In genomic region chr10:112280205-112280921, GRCh38 we compare ENCODE assay signal across 1 cellular context.
TF ChIP-seq lines count a peak whose summit lies in the region.

No MANE protein-coding gene starts in this region.

TF ChIP-seq in HepG2, 621 proteins besides CTCF, POLR2A, EP300 and RAD21 (continued from another document and continues in another):
- no peak for TF ChIP-seq STAT6 (CRISPR knock-in tag; IDR thresholded peaks at IDR 0.05; ENCODE audit: borderline replicate concordance)
- TF ChIP-seq GTF2F1 (IDR thresholded peaks at IDR 0.05; ENCODE audit: low read length) = no peak
- TF ChIP-seq ZSCAN25 (CRISPR knock-in tag; IDR thresholded peaks at IDR 0.05) = no peak
- TF ChIP-seq ZFP90 (CRISPR knock-in tag; IDR thresholded peaks at IDR 0.05; ENCODE audit: borderline replicate concordance) = no peak
- TF ChIP-seq ELF4 (CRISPR knock-in tag; IDR thresholded peaks at IDR 0.05; ENCODE audit: borderline replicate concordance) = no peak
- no peak for TF ChIP-seq TFAP4 (IDR thresholded peaks at IDR 0.05; ENCODE audit: borderline replicate concordance, low read depth)
- no peak for TF ChIP-seq CEBPZ (IDR thresholded peaks at IDR 0.05; ENCODE audit: low read length)
- TF ChIP-seq PHF8 (CRISPR knock-in tag; IDR thresholded peaks at IDR 0.05) = no peak
- TF ChIP-seq E2F2 (CRISPR knock-in tag; IDR thresholded peaks at IDR 0.05; ENCODE audit: borderline replicate concordance) = no peak
- TF ChIP-seq TMF1 (CRISPR knock-in tag; IDR thresholded peaks at IDR 0.05; ENCODE audit: low read depth) = no peak
- no peak for TF ChIP-seq DZIP1 (CRISPR knock-in tag; IDR thresholded peaks at IDR 0.05)
- no peak for TF ChIP-seq ZKSCAN8 (CRISPR knock-in tag; IDR thresholded peaks at IDR 0.05; ENCODE audit: borderline replicate concordance)
- no peak for TF ChIP-seq SMAD9 (CRISPR knock-in tag; IDR thresholded peaks at IDR 0.05)
- TF ChIP-seq PLSCR1 (CRISPR knock-in tag; IDR thresholded peaks at IDR 0.05; ENCODE audit: borderline replicate concordance) = no peak
- TF ChIP-seq ZNF552 (CRISPR knock-in tag; IDR thresholded peaks at IDR 0.05; ENCODE audit: borderline replicate concordance) = no peak
- no peak for TF ChIP-seq ZNF850 (CRISPR knock-in tag; conservative IDR thresholded peaks at IDR 0.05)
- TF ChIP-seq ZNF160 (CRISPR knock-in tag; IDR thresholded peaks at IDR 0.05) = no peak
- TF ChIP-seq ZNF17 (CRISPR knock-in tag; IDR thresholded peaks at IDR 0.05) = no peak
- no peak for TF ChIP-seq NFE2 (CRISPR knock-in tag; IDR thresholded peaks at IDR 0.05)
- TF ChIP-seq RORA (CRISPR knock-in tag; IDR thresholded peaks at IDR 0.05) = no peak
- no peak for TF ChIP-seq TEF (CRISPR knock-in tag; IDR thresholded peaks at IDR 0.05)
- no peak for TF ChIP-seq NCOA1 (CRISPR knock-in tag; IDR thresholded peaks at IDR 0.05)
- no peak for TF ChIP-seq GABPB1 (CRISPR knock-in tag; IDR thresholded peaks at IDR 0.05)
- no peak for TF ChIP-seq ZBTB38 (CRISPR knock-in tag; IDR thresholded peaks at IDR 0.05)
- TF ChIP-seq NONO (IDR thresholded peaks at IDR 0.05) = no peak
- no peak for TF ChIP-seq NONO (CRISPR knock-in tag; conservative IDR thresholded peaks at IDR 0.05)
- no peak for TF ChIP-seq ZKSCAN5 (CRISPR knock-in tag; IDR thresholded peaks at IDR 0.05)
- no peak for TF ChIP-seq CSRNP1 (CRISPR knock-in tag; IDR thresholded peaks at IDR 0.05)
- no peak for TF ChIP-seq MAFG (CRISPR knock-in tag; IDR thresholded peaks at IDR 0.05)
- 0 out of 2 replicates have a peak, but pooled peaks have one; percentile 33 for TF ChIP-seq CEBPB (IDR thresholded peaks at IDR 0.05; ENCODE audit: borderline replicate concordance, low read depth, low read length)
- TF ChIP-seq LRRFIP1 (CRISPR knock-in tag; conservative IDR thresholded peaks at IDR 0.05) = no peak
- peak in 1 of 2 experiments; percentile 52; a peak in 2 of 4 replicates for TF ChIP-seq NR2F1 (CRISPR knock-in tag; IDR thresholded peaks at IDR 0.05)
- TF ChIP-seq FOSL1 (CRISPR knock-in tag; IDR thresholded peaks at IDR 0.05; ENCODE audit: borderline replicate concordance) = no peak
- peak; percentile 27; the same call in 1 of the 2 replicates for TF ChIP-seq ZFX (CRISPR knock-in tag; IDR thresholded peaks at IDR 0.05; ENCODE audit: low read depth)
- TF ChIP-seq CC2D1A (CRISPR knock-in tag; IDR thresholded peaks at IDR 0.05) = no peak
- TF ChIP-seq ZNF496 (CRISPR knock-in tag; IDR thresholded peaks at IDR 0.05; ENCODE audit: insufficient replicate concordance) = no peak
- no peak for TF ChIP-seq ZNF207 (IDR thresholded peaks at IDR 0.05; ENCODE audit: borderline replicate concordance)
- no peak for TF ChIP-seq PAF1 (CRISPR knock-in tag; IDR thresholded peaks at IDR 0.05)
- TF ChIP-seq CREB3 (CRISPR knock-in tag; IDR thresholded peaks at IDR 0.05) = no peak
- TF ChIP-seq ZNF589 (CRISPR knock-in tag; conservative IDR thresholded peaks at IDR 0.05) = no peak
- no peak for TF ChIP-seq FOXA1 (IDR thresholded peaks at IDR 0.05)
- peak; percentile 48; the same call in 1 of the 2 replicates for TF ChIP-seq FOXA1 (CRISPR knock-in tag; IDR thresholded peaks at IDR 0.05)
- no peak for TF ChIP-seq ZBTB42 (CRISPR knock-in tag; IDR thresholded peaks at IDR 0.05)
- TF ChIP-seq ZNF180 (CRISPR knock-in tag; IDR thresholded peaks at IDR 0.05; ENCODE audit: borderline replicate concordance, low read depth) = no peak
- no peak for TF ChIP-seq IRF9 (CRISPR knock-in tag; IDR thresholded peaks at IDR 0.05; ENCODE audit: borderline replicate concordance)
- no peak for TF ChIP-seq IKZF1 (IDR thresholded peaks at IDR 0.05)
- no peak for TF ChIP-seq ZNF614 (CRISPR knock-in tag; IDR thresholded peaks at IDR 0.05; ENCODE audit: borderline replicate concordance)
- 0 out of 2 replicates have a peak, but pooled peaks have one; percentile 43 for TF ChIP-seq ZNF761 (CRISPR knock-in tag; conservative IDR thresholded peaks at IDR 0.05)
- no peak for TF ChIP-seq EZH2 (conservative IDR thresholded peaks at IDR 0.05; ENCODE audit: low read depth, low read length)
- no peak for TF ChIP-seq HES4 (CRISPR knock-in tag; IDR thresholded peaks at IDR 0.05; ENCODE audit: borderline replicate concordance)
- TF ChIP-seq MBD4 (IDR thresholded peaks at IDR 0.05; ENCODE audit: borderline replicate concordance, low read length) = no peak
